Comparison of ENCODE assay signal across 8 cellular contexts in the genomic region with DNA sequence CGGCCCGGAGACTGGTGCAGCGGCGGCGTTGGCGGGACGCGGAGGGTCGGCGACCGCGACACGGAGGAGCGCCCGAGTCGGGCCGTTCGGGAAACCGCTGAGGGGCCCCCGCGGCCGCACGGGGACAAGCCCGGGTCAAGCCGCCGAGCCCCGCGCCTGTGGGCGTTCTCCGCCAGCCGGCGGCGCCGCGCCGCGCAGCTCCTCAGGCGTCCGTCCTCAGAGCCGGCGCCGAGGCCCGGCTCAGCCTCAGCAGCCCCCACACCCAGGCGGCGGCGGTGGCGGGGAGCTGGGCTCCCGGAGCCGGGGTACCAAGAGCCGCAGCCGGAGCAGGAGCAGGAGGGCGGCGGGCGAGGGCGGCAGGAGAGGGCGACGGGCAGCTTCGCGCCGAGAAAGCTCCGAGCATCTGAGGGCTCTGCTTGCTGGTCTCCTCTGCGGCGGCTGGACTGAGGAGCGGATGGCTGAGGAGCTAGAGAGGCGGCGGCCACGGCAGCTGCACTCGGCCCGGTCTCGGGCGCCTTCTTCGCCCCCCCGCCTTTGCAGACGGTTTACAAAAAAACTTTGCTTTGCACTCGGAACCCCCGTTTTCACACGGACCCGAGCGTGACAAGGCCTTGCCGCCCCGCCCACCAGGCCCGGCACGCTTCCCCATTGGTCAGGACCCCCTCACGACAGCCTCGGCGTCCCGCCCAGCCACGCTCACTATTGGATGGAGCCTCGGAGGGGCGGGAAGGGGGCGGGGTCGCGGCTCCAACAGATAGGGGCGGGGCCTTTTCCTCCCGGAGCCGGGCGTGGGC. TPM values are rescaled to one million over a fixed set of nuclear protein-coding genes. Genes with fewer than 3 reads are reported as not detected.
DNase-seq lines count a peak whose midpoint lies in the region; TF ChIP-seq lines count a peak whose summit lies in the region.

A gene with protein sequence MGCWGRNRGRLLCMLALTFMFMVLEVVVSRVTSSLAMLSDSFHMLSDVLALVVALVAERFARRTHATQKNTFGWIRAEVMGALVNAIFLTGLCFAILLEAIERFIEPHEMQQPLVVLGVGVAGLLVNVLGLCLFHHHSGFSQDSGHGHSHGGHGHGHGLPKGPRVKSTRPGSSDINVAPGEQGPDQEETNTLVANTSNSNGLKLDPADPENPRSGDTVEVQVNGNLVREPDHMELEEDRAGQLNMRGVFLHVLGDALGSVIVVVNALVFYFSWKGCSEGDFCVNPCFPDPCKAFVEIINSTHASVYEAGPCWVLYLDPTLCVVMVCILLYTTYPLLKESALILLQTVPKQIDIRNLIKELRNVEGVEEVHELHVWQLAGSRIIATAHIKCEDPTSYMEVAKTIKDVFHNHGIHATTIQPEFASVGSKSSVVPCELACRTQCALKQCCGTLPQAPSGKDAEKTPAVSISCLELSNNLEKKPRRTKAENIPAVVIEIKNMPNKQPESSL (minus strand): TSS at position 522 of the 794 bp plus-strand sequence. CDS start 549 bp downstream, outside the sequence.

- H3K36me3 Mint-ChIP-seq in neural crest cell (ENCODE audit: low read depth) = no peaks in the 10 kb centered on the region

- H3K9ac ChIP-seq in stomach smooth muscle (ENCODE audit: low read length in 2 of 2) = peak within 1 kb of the TSS; percentile 72 to 81

- no peak for TF ChIP-seq CTCF in neural crest cell (conservative IDR thresholded peaks at IDR 0.05)

- peaks cover 5% of the 10 kb centered on the region; the same call in 1 of the 2 replicates for H3K27me3 ChIP-seq in H7 (ENCODE audit: control insufficient read depth, insufficient read depth, low read length)
- no peaks in the 10 kb centered on the region for H3K27me3 ChIP-seq in stomach smooth muscle (ENCODE audit: control insufficient read depth in 1 of 2, insufficient read depth in 2 of 2, low read length in 2 of 2)

- peak within 1 kb of the TSS; percentile 35 for H3K27ac Mint-ChIP-seq in neural crest cell (ENCODE audit: unreplicated experiment)

- peak within 1 kb of the TSS; percentile 95 for H3K4me3 Mint-ChIP-seq in neural crest cell

- H3K9me3 ChIP-seq in stomach smooth muscle (ENCODE audit: control insufficient read depth in 2 of 2, low read length in 2 of 2) = no peaks in the 10 kb centered on the region

- H3K4me3 ChIP-seq in H7 (ENCODE audit: insufficient read depth, low read depth, low read length) (peak within 1 kb of the TSS; percentile 98), stomach smooth muscle (ENCODE audit: low read length in 2 of 2) (peak within 1 kb of the TSS; percentile 97)

- H3K36me3 ChIP-seq in H7 (replicated peaks; ENCODE audit: control insufficient read depth, insufficient read depth, low read length) = no peaks in the 10 kb centered on the region
- peaks cover 9% of the 10 kb centered on the region in 2 donors for H3K36me3 ChIP-seq in stomach smooth muscle (ENCODE audit: control insufficient read depth in 2 of 2, insufficient read depth in 2 of 2, low read length in 2 of 2)

- peak within 1 kb of the TSS; percentile 84 for H3K27ac ChIP-seq in stomach smooth muscle (ENCODE audit: low read length)

- H3K4me1 ChIP-seq in stomach smooth muscle (ENCODE audit: control insufficient read depth, insufficient read depth, low read length) = peaks cover 11% of the 10 kb centered on the region

- H3K9me3 Mint-ChIP-seq in neural crest cell = no peaks in the 10 kb centered on the region

- DNase-seq in ELF-1 (ENCODE audit: low read depth, low spot score) (peak; percentile 96), H7 (peak; percentile 99), M059J (ENCODE audit: low read depth) (peak; percentile 97), SHP77 (lab: John Stamatoyannopoulos, UW) (peak; percentile 95), fibroblast of the conjunctiva (ENCODE audit: low read depth) (peak; percentile 98), neural crest cell (ENCODE audit: low read depth, low spot score) (peak; percentile 98)
- peak; percentile 100 for DNase-seq in activated effector memory CD4-positive, alpha-beta T cell treated with anti-CD3 and anti-CD28 coated beads, Interleukin-2, amount 50 U/mL, for 16 hours

- H3K4me1 Mint-ChIP-seq in neural crest cell = peaks cover 31% of the 10 kb centered on the region

- H3K27me3 Mint-ChIP-seq in neural crest cell (ENCODE audit: low read depth) = peaks cover 5% of the 10 kb centered on the region

RNA-seq across cellular contexts. Expression of the gene that starts here (rescaled TPM):
- 9.1 and 12.4 TPM in 2 replicates for total RNA-seq in H7 (2014; rRNA removed; shearing (Covaris generic))
- 8.2 and 16.1 TPM in 2 replicates for total RNA-seq in M059J (2014; rRNA removed; shearing (Covaris generic))
- total RNA-seq in neural crest cell = 9.1 and 9.5 TPM in 2 replicates

Comparison
In these comparisons a context has a peak if more than half of its experiments do, and no peak if none do; other contexts are left out.
1. Peak in every context shown above with its lines: DNase-seq, H3K4me3 ChIP-seq and H3K27ac ChIP-seq.